ENCODE assay signal across 8 cellular contexts in genomic region chr17:2089021-2089422, GRCh38. TPM values are rescaled to one million over a fixed set of nuclear protein-coding genes. Genes with fewer than 3 reads are reported as not detected.
A peak's percentile ranks its signal among the peaks of the same experiment; 100 is the strongest.
DNase-seq lines count a peak whose midpoint lies in the region; ATAC-seq, FAIRE-seq and TF ChIP-seq lines count a peak whose summit lies in the region.

No MANE protein-coding gene starts in this region.

- CTCF ChIA-PET in GM12878 (lab: Yijun Ruan, JAX): interaction anchor here (0.5 to 11.4 kb wide), 20 partner anchors 12 to 213 kb away, joined by 3 to 126 read pairs (median 7); partner anchors contain the start of gene HIC1

- no peak for TF ChIP-seq RAD21 in GM12878 (IDR thresholded peaks at IDR 0.05; ENCODE audit: insufficient read depth, low read depth, low read length)

- SMC1A ChIA-PET in GM12878 (lab: Charles Lee; ENCODE audit: uncharacterized antibody, unreplicated experiment): interaction anchor here (0.7 to 7.1 kb wide), 25 partner anchors 13 to 193 kb away, joined by 3 to 107 read pairs (median 8); partner anchors contain the start of gene HIC1

- POLR2A ChIA-PET in GM12878 (lab: Charles Lee): interaction anchor here (0.6 to 10.8 kb wide), 17 partner anchors 15 to 178 kb away, joined by 3 to 148 read pairs (median 7); partner anchors contain the start of gene HIC1

- peaks cover 54% of the 10 kb centered on the region for H3K4me1 Mint-ChIP-seq in neural crest cell

- peak overlapping the region; percentile 71 for H3K4me2 ChIP-seq in GM12878 (ENCODE audit: control insufficient read depth, insufficient read depth)

- no peaks in the 10 kb centered on the region for H3K27me3 Mint-ChIP-seq in neural crest cell (ENCODE audit: low read depth)

- in situ Hi-C loops in GM12878 (cut with MboI): no loop called here

- H3K9me3 Mint-ChIP-seq in neural crest cell: no peaks in the 10 kb centered on the region

- no peaks in the 10 kb centered on the region for H4K20me1 ChIP-seq in GM12878 (ENCODE audit: control insufficient read depth, insufficient read depth)

- intact Hi-C loops in GM12878 (cut with micrococcal nuclease; ENCODE audit: unreplicated experiment): loop anchor here (1.0 kb wide), 1 partner anchor 49 kb away; no protein-coding TSS in a partner anchor

- H3K36me3 Mint-ChIP-seq in neural crest cell (ENCODE audit: low read depth): peaks cover 3% of the 10 kb centered on the region

- H3K4me3 Mint-ChIP-seq in neural crest cell: peak overlapping the region; percentile 17

- RAD21 ChIA-PET in GM12878 (lab: Charles Lee; ENCODE audit: unreplicated experiment): interaction anchor here (0.8 to 10.4 kb wide), 21 partner anchors 8 to 181 kb away, joined by 3 to 160 read pairs (median 14); partner anchors contain the start of gene HIC1

- peaks cover 48% of the 10 kb centered on the region for H3K4me1 ChIP-seq in ACC112 (ENCODE audit: control insufficient read depth, insufficient read depth, low read length, unreplicated experiment)
- peaks cover 70% of the 10 kb centered on the region for H3K4me1 ChIP-seq in GM12878 (ENCODE audit: control insufficient read depth, insufficient read depth, low read length)

- TF ChIP-seq CTCF in GM12878 (IDR thresholded peaks at IDR 0.05 in 2 of 3, conservative IDR thresholded peaks at IDR 0.05 in 1 of 3; ENCODE audit: control insufficient read depth in 2 of 3, extremely low read depth in 1 of 3, insufficient read depth in 1 of 3, low read depth in 3 of 3, low read length in 3 of 3) (no peak), neural crest cell (conservative IDR thresholded peaks at IDR 0.05) (no peak)

- no peaks in the 10 kb centered on the region for H3K27me3 ChIP-seq in ACC112 (ENCODE audit: insufficient read depth, low read length)
- H3K27me3 ChIP-seq in GM12878 (replicated peaks in 1 of 2; ENCODE audit: control insufficient read depth in 2 of 2, insufficient read depth in 2 of 2, low read length in 1 of 2): no peaks in the 10 kb centered on the region

- WGBS in GM12878 (ENCODE audit: insufficient coverage, insufficient replicate concordance, low lambda C conversion rate, missing lambda C conversion rate): 2% methylated on average over 8 of the region's 8 CpGs

- peak overlapping the region; percentile 68 for H3K9ac ChIP-seq in GM12878 (ENCODE audit: control insufficient read depth, insufficient read depth, low read length)

- H3K36me3 ChIP-seq in ACC112 (ENCODE audit: insufficient read depth, low read length) (no peaks in the 10 kb centered on the region), GM12878 (ENCODE audit: control insufficient read depth in 2 of 2, insufficient read depth in 2 of 2, low read length in 1 of 2) (peaks cover 5 to 6% of the 10 kb centered on the region in 2 experiments; a peak in 3 of 4 replicates)

- H3K9me3 ChIP-seq in GM12878 (replicated peaks; ENCODE audit: control insufficient read depth, insufficient read depth, low read length): no peaks in the 10 kb centered on the region

- FAIRE-seq in GM12878 (lab: Jason Lieb, UNC): no peak

- peak overlapping the region; percentile 80 for H3K4me3 ChIP-seq in ACC112 (ENCODE audit: low read depth, low read length)
- H3K4me3 ChIP-seq in GM12878: peak overlapping the region; percentile 16; the same call in 1 of the 2 replicates

- H2AFZ ChIP-seq in ACC112 (ENCODE audit: low read length, unreplicated experiment) (peak overlapping the region; percentile 72), GM12878 (ENCODE audit: control insufficient read depth, low read depth, low read length) (no peak overlapping the region)

- TF ChIP-seq EP300 in GM12878 (IDR thresholded peaks at IDR 0.05; ENCODE audit: borderline replicate concordance in 1 of 2, control insufficient read depth in 1 of 2, low read depth in 2 of 2, low read length in 2 of 2): no peak

- no peak for TF ChIP-seq POLR2A in GM12878 (IDR thresholded peaks at IDR 0.05; ENCODE audit: low read depth, low read length)

- H3K27ac ChIP-seq in ACC112 (ENCODE audit: low read depth, low read length) (peak overlapping the region; percentile 85), GM12878 (ENCODE audit: control insufficient read depth, insufficient read depth) (peak overlapping the region; percentile 93)

- H3K79me2 ChIP-seq in ACC112 (ENCODE audit: control insufficient read depth, insufficient read depth, low read length, unreplicated experiment) (no peaks in the 10 kb centered on the region), GM12878 (ENCODE audit: control insufficient read depth, insufficient read depth, low read length) (peaks cover 16% of the 10 kb centered on the region)

- BruUV-seq in GM12878 (replicated peaks; lab: Mats Ljungman, UMichigan): TSS peak; percentile 59

- peak; percentile 18 for ATAC-seq in GM19328 (IDR thresholded peaks at IDR 0.05; ENCODE audit: unreplicated experiment)
- peak; percentile 5 for ATAC-seq in HG03378 (IDR thresholded peaks at IDR 0.05; ENCODE audit: unreplicated experiment)
- ATAC-seq in GM12878: peak; percentile 52

- peak overlapping the region; percentile 93 for H3K27ac Mint-ChIP-seq in neural crest cell (ENCODE audit: unreplicated experiment)

- DNase-seq in GM12878 (ENCODE audit: low read depth, low spot score) (no peak), neural crest cell (ENCODE audit: low read depth, low spot score) (no peak), medulla oblongata (ENCODE audit: extremely low spot score) (no peak), HUDEP-2 (lab: John Stamatoyannopoulos, UW; ENCODE audit: unreplicated experiment in 76 of 76) (no peak), NCI-H1105 treated with DMSO at 0.1 percent for 48 hours (lab: John Stamatoyannopoulos, UW) (no peak)

TF ChIP-seq in GM12878, 131 proteins besides CTCF, POLR2A, EP300 and RAD21 (continues in another document):
- TF ChIP-seq SUZ12 (IDR thresholded peaks at IDR 0.05; ENCODE audit: unreplicated experiment) (no peak), KAT2A (conservative IDR thresholded peaks at IDR 0.05; ENCODE audit: control insufficient read depth, low read depth, low read length) (no peak)

RNA-seq across cellular contexts. Expression of gene HIC1, which starts 34.1 kb away (rescaled TPM):
- total RNA-seq in GM12878 (2013; cell fraction: nucleolus; rRNA removed): 220 and 277 TPM in 2 replicates
- 30.8 and 40.8 TPM in 2 replicates for total RNA-seq in GM12878 (2014; rRNA removed)
- 4.6 and 4.9 TPM in 2 replicates for total RNA-seq in GM12878 (2014; rRNA removed; fragmentation: Illumina TruSeq; extraction: Trizol)
- total RNA-seq in GM12878 (2021): 55.4 and 61.1 TPM in 2 replicates
- 8.2 TPM for polyA plus RNA-seq in GM12878 (2011; ENCODE audit: low read depth)
- polyA plus RNA-seq in GM12878 (2011; rRNA removed): 4.2 and 10.5 TPM in 2 replicates
- polyA plus RNA-seq in GM12878 (2011; cell fraction: cytosol; rRNA removed): 16.0 and 34.6 TPM in 2 replicates
- polyA plus RNA-seq in GM12878 (2011; cell fraction: nucleus; rRNA removed): 88.9 and 92.7 TPM in 2 replicates
- polyA plus RNA-seq in GM12878 (2012): 38.9 and 49.7 TPM in 2 replicates
- polyA plus RNA-seq in GM12878 (2014; fragmentation: Illumina TruSeq; extraction: Trizol): 0.81 and 1.8 TPM in 2 replicates
- under 1 TPM; 0.11 to 0.57 TPM for polyA plus RNA-seq in GM12878 (2014; fragmentation: Nextera tagmentation; extraction: Ambion mirVana)
- 26.5 and 40.9 TPM in 2 replicates for polyA plus RNA-seq in GM12878 (2014; rRNA removed)
- 1 to 10 TPM; 2.0 to 4.9 TPM for polyA plus RNA-seq in GM12878 (2016; fragmentation: Nextera tagmentation; extraction: Ambion mirVana)
- polyA minus RNA-seq in GM12878 (2011; rRNA and poly(A)+ RNA removed): 9.8 and 22.7 TPM in 2 replicates
- 23.8 and 29.3 TPM in 2 replicates for polyA minus RNA-seq in GM12878 (2011; cell fraction: cytosol; rRNA and poly(A)+ RNA removed)
- 47.3 and 88.0 TPM in 2 replicates for polyA minus RNA-seq in GM12878 (2011; cell fraction: nucleus; rRNA and poly(A)+ RNA removed)
- 0.37 and 0.82 TPM in 2 replicates for total RNA-seq in neural crest cell

RNA-seq across cellular contexts. Expression of gene OVCA2, which starts 47.2 kb away (rescaled TPM):
- 4.1 and 4.5 TPM in 2 replicates for total RNA-seq in GM12878 (2013; cell fraction: nucleolus; rRNA removed)
- total RNA-seq in GM12878 (2014; rRNA removed) (57.5 and 58.6 TPM in 2 replicates), GM12878 (2014; rRNA removed; fragmentation: Illumina TruSeq; extraction: Trizol) (25.5 and 29.1 TPM in 2 replicates), GM12878 (2021) (39.7 and 46.9 TPM in 2 replicates), neural crest cell (25.6 and 29.8 TPM in 2 replicates)
- 15.9 TPM for polyA plus RNA-seq in GM12878 (2011; ENCODE audit: low read depth)
- polyA plus RNA-seq in GM12878 (2011; rRNA removed) (21.8 and 34.6 TPM in 2 replicates), GM12878 (2014; fragmentation: Illumina TruSeq; extraction: Trizol) (24.8 and 32.5 TPM in 2 replicates), GM12878 (2014; fragmentation: Nextera tagmentation; extraction: Ambion mirVana) (10 to 100 TPM in 1 of 2 experiments, 1 to 10 TPM in 1; 6.1 to 14.2 TPM), GM12878 (2014; rRNA removed) (49.5 and 59.8 TPM in 2 replicates), GM12878 (2016; fragmentation: Nextera tagmentation; extraction: Ambion mirVana) (10 to 100 TPM; 73.6 to 75.3 TPM)
- polyA plus RNA-seq in GM12878 (2011; cell fraction: cytosol; rRNA removed): 57.5 and 70.9 TPM in 2 replicates
- polyA plus RNA-seq in GM12878 (2011; cell fraction: nucleus; rRNA removed): 27.2 and 42.6 TPM in 2 replicates
- 26.0 and 30.9 TPM in 2 replicates for polyA plus RNA-seq in GM12878 (2012)
- polyA minus RNA-seq in GM12878 (2011; rRNA and poly(A)+ RNA removed): 18.9 and 41.3 TPM in 2 replicates
- 9.4 and 10.5 TPM in 2 replicates for polyA minus RNA-seq in GM12878 (2011; cell fraction: cytosol; rRNA and poly(A)+ RNA removed)
- polyA minus RNA-seq in GM12878 (2011; cell fraction: nucleus; rRNA and poly(A)+ RNA removed): 2.3 and 5.2 TPM in 2 replicates

RNA-seq across cellular contexts. Expression of gene DPH1, which starts 59.1 kb away (rescaled TPM):
- total RNA-seq in GM12878 (2013; cell fraction: nucleolus; rRNA removed): 111 and 119 TPM in 2 replicates
- total RNA-seq in GM12878 (2014; rRNA removed) (21.1 and 22.5 TPM in 2 replicates), GM12878 (2014; rRNA removed; fragmentation: Illumina TruSeq; extraction: Trizol) (13.4 and 17.5 TPM in 2 replicates), GM12878 (2021) (20.2 and 21.3 TPM in 2 replicates), neural crest cell (29.7 and 35.1 TPM in 2 replicates)
- 13.9 TPM for polyA plus RNA-seq in GM12878 (2011; ENCODE audit: low read depth)
- polyA plus RNA-seq in GM12878 (2011; rRNA removed) (16.0 and 33.6 TPM in 2 replicates), GM12878 (2014; fragmentation: Illumina TruSeq; extraction: Trizol) (7.1 and 16.0 TPM in 2 replicates), GM12878 (2014; fragmentation: Nextera tagmentation; extraction: Ambion mirVana) (under 1 TPM; 0.29 to 0.95 TPM), GM12878 (2014; rRNA removed) (22.2 and 24.4 TPM in 2 replicates), GM12878 (2016; fragmentation: Nextera tagmentation; extraction: Ambion mirVana) (10 to 100 TPM; 19.0 to 22.0 TPM)
- polyA plus RNA-seq in GM12878 (2011; cell fraction: cytosol; rRNA removed): 39.9 and 44.5 TPM in 2 replicates
- polyA plus RNA-seq in GM12878 (2011; cell fraction: nucleus; rRNA removed): 194 and 207 TPM in 2 replicates
- 32.2 and 34.3 TPM in 2 replicates for polyA plus RNA-seq in GM12878 (2012)
- polyA minus RNA-seq in GM12878 (2011; rRNA and poly(A)+ RNA removed): 23.5 and 37.9 TPM in 2 replicates
- polyA minus RNA-seq in GM12878 (2011; cell fraction: cytosol; rRNA and poly(A)+ RNA removed): 12.2 and 19.2 TPM in 2 replicates
- 38.8 and 48.8 TPM in 2 replicates for polyA minus RNA-seq in GM12878 (2011; cell fraction: nucleus; rRNA and poly(A)+ RNA removed)
